11 cellular contexts compared by ENCODE assay signal in genomic region chr4:139962130-139962684, GRCh38.
"Had no signal": no experiment of that assay in that cellular context is flagged by ENCODE, and none has a peak within 500 bp of the region (broad histone marks: within the 10 kb centered on the region; RNA-seq: fewer than 3 reads in every experiment).

No MANE protein-coding gene starts in this region.

- H3K36me3 ChIP-seq: adrenal gland, right atrium auricular region, tibial nerve had no signal

- H3K9ac ChIP-seq: parathyroid adenoma had no signal

- H3K4me3 ChIP-seq: adrenal gland, right atrium auricular region, skin epidermis, tibial nerve had no signal

- DNase-seq: activated CD4-positive, alpha-beta T cell treated with anti-CD3 and anti-CD28 coated beads for 48 hours; activated naive CD4-positive, alpha-beta T cell treated with anti-CD3 and anti-CD28 coated beads, Interleukin-2, amount 10 ng/mL, durations not matched to agents 7 days and 5 days; adrenal gland; effector memory CD4-positive, alpha-beta T cell; kidney; midbrain; T-helper 1 cell had no signal

- H3K27ac ChIP-seq: parathyroid adenoma, right atrium auricular region had no signal

- H3K27me3 ChIP-seq: adrenal gland, right atrium auricular region, tibial nerve had no signal

- H2AFZ ChIP-seq: parathyroid adenoma had no signal

- H3K9me3 ChIP-seq: adrenal gland, right atrium auricular region, tibial nerve had no signal
